ENCODE assay signal across 1 cellular context in the genomic region with DNA sequence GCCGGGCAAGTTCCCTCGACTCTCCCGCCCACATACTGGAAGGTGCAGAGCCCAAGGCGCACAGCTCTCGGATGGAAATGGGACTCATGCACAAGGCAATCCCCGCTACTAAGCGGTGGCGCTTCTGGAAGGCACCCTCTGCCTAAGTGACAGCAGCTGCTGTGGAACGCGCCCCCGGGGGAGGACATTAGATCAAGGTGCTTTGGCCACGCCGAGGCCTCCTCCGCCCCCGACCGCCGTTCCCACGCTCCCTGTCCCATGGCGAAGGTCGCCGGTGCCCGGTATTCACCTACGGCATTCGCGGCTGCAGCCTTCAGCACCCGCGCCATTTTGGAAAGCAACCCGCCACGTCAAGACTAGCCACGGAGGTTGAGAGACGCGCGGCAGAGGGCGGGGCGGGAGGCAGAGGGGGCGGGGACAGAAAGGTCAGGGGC.
TF ChIP-seq lines count a peak whose summit lies in the region.

A gene (minus strand): TSS at position 339 of the 434 bp plus-strand sequence. CDS start 10 bp downstream, at position 329.

TF ChIP-seq in HepG2, 621 proteins besides CTCF, POLR2A, EP300 and RAD21 (continued from another document and continues in another):
- TF ChIP-seq, protein P1, sequence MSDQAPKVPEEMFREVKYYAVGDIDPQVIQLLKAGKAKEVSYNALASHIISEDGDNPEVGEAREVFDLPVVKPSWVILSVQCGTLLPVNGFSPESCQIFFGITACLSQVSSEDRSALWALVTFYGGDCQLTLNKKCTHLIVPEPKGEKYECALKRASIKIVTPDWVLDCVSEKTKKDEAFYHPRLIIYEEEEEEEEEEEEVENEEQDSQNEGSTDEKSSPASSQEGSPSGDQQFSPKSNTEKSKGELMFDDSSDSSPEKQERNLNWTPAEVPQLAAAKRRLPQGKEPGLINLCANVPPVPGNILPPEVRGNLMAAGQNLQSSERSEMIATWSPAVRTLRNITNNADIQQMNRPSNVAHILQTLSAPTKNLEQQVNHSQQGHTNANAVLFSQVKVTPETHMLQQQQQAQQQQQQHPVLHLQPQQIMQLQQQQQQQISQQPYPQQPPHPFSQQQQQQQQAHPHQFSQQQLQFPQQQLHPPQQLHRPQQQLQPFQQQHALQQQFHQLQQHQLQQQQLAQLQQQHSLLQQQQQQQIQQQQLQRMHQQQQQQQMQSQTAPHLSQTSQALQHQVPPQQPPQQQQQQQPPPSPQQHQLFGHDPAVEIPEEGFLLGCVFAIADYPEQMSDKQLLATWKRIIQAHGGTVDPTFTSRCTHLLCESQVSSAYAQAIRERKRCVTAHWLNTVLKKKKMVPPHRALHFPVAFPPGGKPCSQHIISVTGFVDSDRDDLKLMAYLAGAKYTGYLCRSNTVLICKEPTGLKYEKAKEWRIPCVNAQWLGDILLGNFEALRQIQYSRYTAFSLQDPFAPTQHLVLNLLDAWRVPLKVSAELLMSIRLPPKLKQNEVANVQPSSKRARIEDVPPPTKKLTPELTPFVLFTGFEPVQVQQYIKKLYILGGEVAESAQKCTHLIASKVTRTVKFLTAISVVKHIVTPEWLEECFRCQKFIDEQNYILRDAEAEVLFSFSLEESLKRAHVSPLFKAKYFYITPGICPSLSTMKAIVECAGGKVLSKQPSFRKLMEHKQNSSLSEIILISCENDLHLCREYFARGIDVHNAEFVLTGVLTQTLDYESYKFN (CRISPR knock-in tag; conservative IDR thresholded peaks at IDR 0.05), result no peak; the same call in 1 of the 2 replicates
- TF ChIP-seq, protein P2, sequence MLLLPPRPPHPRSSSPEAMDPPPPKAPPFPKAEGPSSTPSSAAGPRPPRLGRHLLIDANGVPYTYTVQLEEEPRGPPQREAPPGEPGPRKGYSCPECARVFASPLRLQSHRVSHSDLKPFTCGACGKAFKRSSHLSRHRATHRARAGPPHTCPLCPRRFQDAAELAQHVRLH (CRISPR knock-in tag; IDR thresholded peaks at IDR 0.05; ENCODE audit: borderline replicate concordance, low read depth), result no peak
- TF ChIP-seq, protein P3, sequence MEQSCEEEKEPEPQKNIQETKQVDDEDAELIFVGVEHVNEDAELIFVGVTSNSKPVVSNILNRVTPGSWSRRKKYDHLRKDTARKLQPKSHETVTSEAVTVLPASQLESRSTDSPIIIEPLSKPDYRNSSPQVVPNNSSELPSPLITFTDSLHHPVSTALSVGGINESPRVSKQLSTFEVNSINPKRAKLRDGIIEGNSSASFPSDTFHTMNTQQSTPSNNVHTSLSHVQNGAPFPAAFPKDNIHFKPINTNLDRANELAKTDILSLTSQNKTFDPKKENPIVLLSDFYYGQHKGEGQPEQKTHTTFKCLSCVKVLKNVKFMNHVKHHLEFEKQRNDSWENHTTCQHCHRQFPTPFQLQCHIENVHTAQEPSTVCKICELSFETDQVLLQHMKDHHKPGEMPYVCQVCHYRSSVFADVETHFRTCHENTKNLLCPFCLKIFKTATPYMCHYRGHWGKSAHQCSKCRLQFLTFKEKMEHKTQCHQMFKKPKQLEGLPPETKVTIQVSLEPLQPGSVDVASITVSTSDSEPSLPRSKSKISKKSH (CRISPR knock-in tag; IDR thresholded peaks at IDR 0.05; ENCODE audit: borderline replicate concordance), result peak; percentile 21; the same call in 1 of the 2 replicates
- peak; percentile 14; the same call in 1 of the 2 replicates for TF ChIP-seq SIN3B (IDR thresholded peaks at IDR 0.05; ENCODE audit: low read length)
- TF ChIP-seq SRSF1 (optimal IDR thresholded peaks at IDR 0.05; ENCODE audit: low read depth, low read length), result peak; percentile 53
- no peak for TF ChIP-seq HNRNPH1 (optimal IDR thresholded peaks at IDR 0.05; ENCODE audit: low read depth, low read length)
- no peak; the same call in 1 of the 2 replicates for TF ChIP-seq NR2F2 (IDR thresholded peaks at IDR 0.05; ENCODE audit: borderline replicate concordance, low read depth)
- TF ChIP-seq DNMT3B (CRISPR knock-in tag; conservative IDR thresholded peaks at IDR 0.05), result no peak
- no peak for TF ChIP-seq TBL1XR1 (IDR thresholded peaks at IDR 0.05; ENCODE audit: borderline replicate concordance, low read length, partially characterized antibody)
- TF ChIP-seq ZNF20 (CRISPR knock-in tag; IDR thresholded peaks at IDR 0.05), result no peak
- TF ChIP-seq BHLHE40 (IDR thresholded peaks at IDR 0.05; ENCODE audit: low read length), result peak; percentile 4; the same call in 1 of the 2 replicates
- no peak for TF ChIP-seq ZFP62 (CRISPR knock-in tag; IDR thresholded peaks at IDR 0.05)
- no peak for TF ChIP-seq ZNF747 (CRISPR knock-in tag; IDR thresholded peaks at IDR 0.05; ENCODE audit: borderline replicate concordance)
- peak; percentile 16; the same call in 1 of the 2 replicates for TF ChIP-seq EED (CRISPR knock-in tag; IDR thresholded peaks at IDR 0.05)
- no peak for TF ChIP-seq TBX2 (CRISPR knock-in tag; IDR thresholded peaks at IDR 0.05; ENCODE audit: borderline replicate concordance)
- TF ChIP-seq, protein P4, sequence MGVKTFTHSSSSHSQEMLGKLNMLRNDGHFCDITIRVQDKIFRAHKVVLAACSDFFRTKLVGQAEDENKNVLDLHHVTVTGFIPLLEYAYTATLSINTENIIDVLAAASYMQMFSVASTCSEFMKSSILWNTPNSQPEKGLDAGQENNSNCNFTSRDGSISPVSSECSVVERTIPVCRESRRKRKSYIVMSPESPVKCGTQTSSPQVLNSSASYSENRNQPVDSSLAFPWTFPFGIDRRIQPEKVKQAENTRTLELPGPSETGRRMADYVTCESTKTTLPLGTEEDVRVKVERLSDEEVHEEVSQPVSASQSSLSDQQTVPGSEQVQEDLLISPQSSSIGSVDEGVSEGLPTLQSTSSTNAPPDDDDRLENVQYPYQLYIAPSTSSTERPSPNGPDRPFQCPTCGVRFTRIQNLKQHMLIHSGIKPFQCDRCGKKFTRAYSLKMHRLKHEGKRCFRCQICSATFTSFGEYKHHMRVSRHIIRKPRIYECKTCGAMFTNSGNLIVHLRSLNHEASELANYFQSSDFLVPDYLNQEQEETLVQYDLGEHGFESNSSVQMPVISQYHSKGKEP (CRISPR knock-in tag; IDR thresholded peaks at IDR 0.05), result no peak
- TF ChIP-seq ZNF292 (CRISPR knock-in tag; IDR thresholded peaks at IDR 0.05; ENCODE audit: borderline replicate concordance, low read depth), result peak; percentile 55; the same call in 1 of the 2 replicates
- TF ChIP-seq REPIN1 (CRISPR knock-in tag; IDR thresholded peaks at IDR 0.05; ENCODE audit: borderline replicate concordance, low read depth), result no peak
- TF ChIP-seq TBX3 (IDR thresholded peaks at IDR 0.05; ENCODE audit: borderline replicate concordance), result peak; percentile 17; the same call in 1 of the 2 replicates
- TF ChIP-seq ZNF660 (CRISPR knock-in tag; IDR thresholded peaks at IDR 0.05; ENCODE audit: borderline replicate concordance, low read depth), result no peak; the same call in 1 of the 2 replicates
- TF ChIP-seq REXO4 (CRISPR knock-in tag; IDR thresholded peaks at IDR 0.05; ENCODE audit: borderline replicate concordance), result no peak; the same call in 1 of the 2 replicates
- no peak for TF ChIP-seq HCFC1 (IDR thresholded peaks at IDR 0.05; ENCODE audit: low read depth, low read length)
- no peak for TF ChIP-seq HNRNPUL1 (IDR thresholded peaks at IDR 0.05; ENCODE audit: low read depth, low read length)
- TF ChIP-seq, protein P5, sequence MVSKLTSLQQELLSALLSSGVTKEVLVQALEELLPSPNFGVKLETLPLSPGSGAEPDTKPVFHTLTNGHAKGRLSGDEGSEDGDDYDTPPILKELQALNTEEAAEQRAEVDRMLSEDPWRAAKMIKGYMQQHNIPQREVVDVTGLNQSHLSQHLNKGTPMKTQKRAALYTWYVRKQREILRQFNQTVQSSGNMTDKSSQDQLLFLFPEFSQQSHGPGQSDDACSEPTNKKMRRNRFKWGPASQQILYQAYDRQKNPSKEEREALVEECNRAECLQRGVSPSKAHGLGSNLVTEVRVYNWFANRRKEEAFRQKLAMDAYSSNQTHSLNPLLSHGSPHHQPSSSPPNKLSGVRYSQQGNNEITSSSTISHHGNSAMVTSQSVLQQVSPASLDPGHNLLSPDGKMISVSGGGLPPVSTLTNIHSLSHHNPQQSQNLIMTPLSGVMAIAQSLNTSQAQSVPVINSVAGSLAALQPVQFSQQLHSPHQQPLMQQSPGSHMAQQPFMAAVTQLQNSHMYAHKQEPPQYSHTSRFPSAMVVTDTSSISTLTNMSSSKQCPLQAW (CRISPR knock-in tag; IDR thresholded peaks at IDR 0.05), result 0 out of 2 replicates have a peak, but pooled peaks have one; percentile 69
- TF ChIP-seq, protein P6, sequence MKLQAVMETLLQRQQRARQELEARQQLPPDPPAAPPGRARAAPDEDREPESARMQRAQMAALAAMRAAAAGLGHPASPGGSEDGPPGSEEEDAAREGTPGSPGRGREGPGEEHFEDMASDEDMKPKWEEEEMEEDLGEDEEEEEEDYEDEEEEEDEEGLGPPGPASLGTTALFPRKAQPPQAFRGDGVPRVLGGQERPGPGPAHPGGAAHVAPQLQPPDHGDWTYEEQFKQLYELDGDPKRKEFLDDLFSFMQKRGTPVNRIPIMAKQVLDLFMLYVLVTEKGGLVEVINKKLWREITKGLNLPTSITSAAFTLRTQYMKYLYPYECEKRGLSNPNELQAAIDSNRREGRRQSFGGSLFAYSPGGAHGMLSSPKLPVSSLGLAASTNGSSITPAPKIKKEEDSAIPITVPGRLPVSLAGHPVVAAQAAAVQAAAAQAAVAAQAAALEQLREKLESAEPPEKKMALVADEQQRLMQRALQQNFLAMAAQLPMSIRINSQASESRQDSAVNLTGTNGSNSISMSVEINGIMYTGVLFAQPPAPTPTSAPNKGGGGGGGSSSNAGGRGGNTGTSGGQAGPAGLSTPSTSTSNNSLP (IDR thresholded peaks at IDR 0.05; ENCODE audit: low read depth, low read length), result no peak
- TF ChIP-seq, protein P7, sequence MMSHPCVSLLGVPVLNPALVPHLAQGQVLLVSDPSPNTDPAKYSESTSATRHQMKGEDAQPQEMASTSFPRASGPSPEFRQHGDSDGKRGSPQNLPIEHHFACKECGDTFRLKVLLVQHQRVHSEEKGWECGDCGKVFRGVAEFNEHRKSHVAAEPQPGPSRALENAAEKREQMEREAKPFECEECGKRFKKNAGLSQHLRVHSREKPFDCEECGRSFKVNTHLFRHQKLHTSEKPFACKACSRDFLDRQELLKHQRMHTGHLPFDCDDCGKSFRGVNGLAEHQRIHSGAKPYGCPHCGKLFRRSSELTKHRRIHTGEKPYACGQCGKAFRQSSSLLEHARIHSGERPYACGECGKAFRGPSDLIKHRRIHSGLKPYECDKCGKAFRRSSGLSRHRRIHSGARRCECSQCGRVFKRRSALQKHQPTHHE (CRISPR knock-in tag; IDR thresholded peaks at IDR 0.05; ENCODE audit: borderline replicate concordance), result no peak; the same call in 1 of the 2 replicates
- no peak for TF ChIP-seq NCOA5 (CRISPR knock-in tag; IDR thresholded peaks at IDR 0.05)
- TF ChIP-seq, protein P8, sequence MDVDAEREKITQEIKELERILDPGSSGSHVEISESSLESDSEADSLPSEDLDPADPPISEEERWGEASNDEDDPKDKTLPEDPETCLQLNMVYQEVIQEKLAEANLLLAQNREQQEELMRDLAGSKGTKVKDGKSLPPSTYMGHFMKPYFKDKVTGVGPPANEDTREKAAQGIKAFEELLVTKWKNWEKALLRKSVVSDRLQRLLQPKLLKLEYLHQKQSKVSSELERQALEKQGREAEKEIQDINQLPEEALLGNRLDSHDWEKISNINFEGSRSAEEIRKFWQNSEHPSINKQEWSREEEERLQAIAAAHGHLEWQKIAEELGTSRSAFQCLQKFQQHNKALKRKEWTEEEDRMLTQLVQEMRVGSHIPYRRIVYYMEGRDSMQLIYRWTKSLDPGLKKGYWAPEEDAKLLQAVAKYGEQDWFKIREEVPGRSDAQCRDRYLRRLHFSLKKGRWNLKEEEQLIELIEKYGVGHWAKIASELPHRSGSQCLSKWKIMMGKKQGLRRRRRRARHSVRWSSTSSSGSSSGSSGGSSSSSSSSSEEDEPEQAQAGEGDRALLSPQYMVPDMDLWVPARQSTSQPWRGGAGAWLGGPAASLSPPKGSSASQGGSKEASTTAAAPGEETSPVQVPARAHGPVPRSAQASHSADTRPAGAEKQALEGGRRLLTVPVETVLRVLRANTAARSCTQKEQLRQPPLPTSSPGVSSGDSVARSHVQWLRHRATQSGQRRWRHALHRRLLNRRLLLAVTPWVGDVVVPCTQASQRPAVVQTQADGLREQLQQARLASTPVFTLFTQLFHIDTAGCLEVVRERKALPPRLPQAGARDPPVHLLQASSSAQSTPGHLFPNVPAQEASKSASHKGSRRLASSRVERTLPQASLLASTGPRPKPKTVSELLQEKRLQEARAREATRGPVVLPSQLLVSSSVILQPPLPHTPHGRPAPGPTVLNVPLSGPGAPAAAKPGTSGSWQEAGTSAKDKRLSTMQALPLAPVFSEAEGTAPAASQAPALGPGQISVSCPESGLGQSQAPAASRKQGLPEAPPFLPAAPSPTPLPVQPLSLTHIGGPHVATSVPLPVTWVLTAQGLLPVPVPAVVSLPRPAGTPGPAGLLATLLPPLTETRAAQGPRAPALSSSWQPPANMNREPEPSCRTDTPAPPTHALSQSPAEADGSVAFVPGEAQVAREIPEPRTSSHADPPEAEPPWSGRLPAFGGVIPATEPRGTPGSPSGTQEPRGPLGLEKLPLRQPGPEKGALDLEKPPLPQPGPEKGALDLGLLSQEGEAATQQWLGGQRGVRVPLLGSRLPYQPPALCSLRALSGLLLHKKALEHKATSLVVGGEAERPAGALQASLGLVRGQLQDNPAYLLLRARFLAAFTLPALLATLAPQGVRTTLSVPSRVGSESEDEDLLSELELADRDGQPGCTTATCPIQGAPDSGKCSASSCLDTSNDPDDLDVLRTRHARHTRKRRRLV (CRISPR knock-in tag; IDR thresholded peaks at IDR 0.05), result 0 out of 2 replicates have a peak, but pooled peaks have one; percentile 16
- no peak for TF ChIP-seq AHR (CRISPR knock-in tag; IDR thresholded peaks at IDR 0.05)
- no peak; the same call in none of the 2 replicates for TF ChIP-seq ZNF777 (CRISPR knock-in tag; IDR thresholded peaks at IDR 0.05)
- peak; percentile 90; the same call in 1 of the 2 replicates for TF ChIP-seq ZNF749 (CRISPR knock-in tag; IDR thresholded peaks at IDR 0.05; ENCODE audit: borderline replicate concordance)
- TF ChIP-seq, protein P9, sequence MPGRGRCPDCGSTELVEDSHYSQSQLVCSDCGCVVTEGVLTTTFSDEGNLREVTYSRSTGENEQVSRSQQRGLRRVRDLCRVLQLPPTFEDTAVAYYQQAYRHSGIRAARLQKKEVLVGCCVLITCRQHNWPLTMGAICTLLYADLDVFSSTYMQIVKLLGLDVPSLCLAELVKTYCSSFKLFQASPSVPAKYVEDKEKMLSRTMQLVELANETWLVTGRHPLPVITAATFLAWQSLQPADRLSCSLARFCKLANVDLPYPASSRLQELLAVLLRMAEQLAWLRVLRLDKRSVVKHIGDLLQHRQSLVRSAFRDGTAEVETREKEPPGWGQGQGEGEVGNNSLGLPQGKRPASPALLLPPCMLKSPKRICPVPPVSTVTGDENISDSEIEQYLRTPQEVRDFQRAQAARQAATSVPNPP (CRISPR knock-in tag; IDR thresholded peaks at IDR 0.05), result no peak; the same call in 1 of the 2 replicates
- no peak for TF ChIP-seq GLI4 (CRISPR knock-in tag; IDR thresholded peaks at IDR 0.05; ENCODE audit: borderline replicate concordance)
- no peak; the same call in 1 of the 2 replicates for TF ChIP-seq SATB2 (CRISPR knock-in tag; IDR thresholded peaks at IDR 0.05)
- TF ChIP-seq RARA (CRISPR knock-in tag; IDR thresholded peaks at IDR 0.05), result no peak; the same call in 1 of the 2 replicates
- TF ChIP-seq CBX2 (IDR thresholded peaks at IDR 0.05; ENCODE audit: low read depth, low read length), result no peak
- TF ChIP-seq CBX2 (CRISPR knock-in tag; IDR thresholded peaks at IDR 0.05; ENCODE audit: low read depth), result no peak
- no peak for TF ChIP-seq SOX6 (IDR thresholded peaks at IDR 0.05)
- peak; percentile 55 for TF ChIP-seq SOX6 (CRISPR knock-in tag; IDR thresholded peaks at IDR 0.05)
